25 cellular contexts compared by ENCODE assay signal in genomic region chr3:67327582-67327981, GRCh38.
"Had no signal": no experiment of that assay in that cellular context is flagged by ENCODE, and none has a peak within 500 bp of the region (broad histone marks: within the 10 kb centered on the region; RNA-seq: fewer than 3 reads in every experiment).

No MANE protein-coding gene starts in this region.

- DNase-seq: activated CD4-positive, alpha-beta memory T cell treated with anti-CD3 and anti-CD28 coated beads for 36 hours; activated CD4-positive, alpha-beta T cell treated with anti-CD3 and anti-CD28 coated beads for 36 hours; activated CD4-positive, alpha-beta T cell treated with anti-CD3 and anti-CD28 coated beads, Interleukin-2, amount 10 ng/mL, durations not matched to agents 24 days and 14 days; activated CD4-positive, CD25-positive, alpha-beta regulatory T cell; activated CD4-positive, CD25-positive, alpha-beta regulatory T cell treated with anti-CD3 and anti-CD28 coated beads, Interleukin-2, amount 50 U/mL, for 72 hours; activated CD8-positive, alpha-beta memory T cell treated with anti-CD3 and anti-CD28 coated beads, Interleukin-2, amount 10 ng/mL, durations not matched to agents 7 days and 5 days; activated CD8-positive, alpha-beta memory T cell treated with anti-CD3 and anti-CD28 coated beads, Interleukin-2, amount 50 U/mL, for 4 hours; activated CD8-positive, alpha-beta T cell treated with anti-CD3 and anti-CD28 coated beads, Interleukin-2, amount 10 ng/mL, durations not matched to agents 7 days and 5 days; activated gamma-delta T cell; activated naive CD4-positive, alpha-beta T cell; activated naive CD4-positive, alpha-beta T cell treated with anti-CD3 and anti-CD28 coated beads, Interleukin-2, amount 10 ng/mL, durations not matched to agents 7 days and 5 days; activated naive CD8-positive, alpha-beta T cell treated with anti-CD3 and anti-CD28 coated beads, Interleukin-2, amount 10 ng/mL, durations not matched to agents 7 days and 5 days; activated T-cell treated with anti-CD3 and anti-CD28 coated beads, Interleukin-2, amount 50 U/mL, for 1 hour; activated T-cell treated with anti-CD3 and anti-CD28 coated beads, Interleukin-2, amount 50 U/mL, for 48 hours; central memory CD4-positive, alpha-beta T cell; cerebellar nuclear complex; colonic mucosa; effector CD8-positive, alpha-beta T cell; esophagus squamous epithelium; foreskin melanocyte; heart right ventricle had no signal

- H3K4me1 Mint-ChIP-seq: activated naive CD4-positive, alpha-beta T cell treated with anti-CD3 and anti-CD28 coated beads, Interleukin-2, amount 10 ng/mL, durations not matched to agents 7 days and 5 days; brain had no signal

- H3K9me3 Mint-ChIP-seq: activated CD4-positive, alpha-beta memory T cell treated with anti-CD3 and anti-CD28 coated beads for 36 hours; activated naive CD4-positive, alpha-beta T cell treated with anti-CD3 and anti-CD28 coated beads, Interleukin-2, amount 10 ng/mL, durations not matched to agents 7 days and 5 days; brain had no signal

- H3K27ac Mint-ChIP-seq: activated CD4-positive, alpha-beta memory T cell treated with anti-CD3 and anti-CD28 coated beads for 36 hours; activated CD4-positive, alpha-beta T cell treated with anti-CD3 and anti-CD28 coated beads for 36 hours; activated CD4-positive, alpha-beta T cell treated with anti-CD3 and anti-CD28 coated beads, Interleukin-2, amount 10 ng/mL, durations not matched to agents 24 days and 14 days; activated CD8-positive, alpha-beta memory T cell treated with anti-CD3 and anti-CD28 coated beads, Interleukin-2, amount 10 ng/mL, durations not matched to agents 7 days and 5 days; activated CD8-positive, alpha-beta T cell treated with anti-CD3 and anti-CD28 coated beads, Interleukin-2, amount 10 ng/mL, durations not matched to agents 7 days and 5 days; activated naive CD4-positive, alpha-beta T cell treated with anti-CD3 and anti-CD28 coated beads, Interleukin-2, amount 10 ng/mL, durations not matched to agents 7 days and 5 days; activated naive CD4-positive, alpha-beta T cell treated with anti-CD3 and anti-CD28 coated beads, Interleukin-2, amount 50 U/mL, for 72 hours; activated naive CD8-positive, alpha-beta T cell treated with anti-CD3 and anti-CD28 coated beads, Interleukin-2, amount 10 ng/mL, durations not matched to agents 7 days and 5 days; brain had no signal

- H3K4me3 Mint-ChIP-seq: activated CD4-positive, alpha-beta memory T cell treated with anti-CD3 and anti-CD28 coated beads for 36 hours; activated CD4-positive, alpha-beta T cell treated with anti-CD3 and anti-CD28 coated beads for 36 hours; activated CD4-positive, alpha-beta T cell treated with anti-CD3 and anti-CD28 coated beads, Interleukin-2, amount 10 ng/mL, durations not matched to agents 24 days and 14 days; activated CD8-positive, alpha-beta memory T cell treated with anti-CD3 and anti-CD28 coated beads, Interleukin-2, amount 10 ng/mL, durations not matched to agents 7 days and 5 days; activated CD8-positive, alpha-beta T cell treated with anti-CD3 and anti-CD28 coated beads, Interleukin-2, amount 10 ng/mL, durations not matched to agents 7 days and 5 days; activated naive CD4-positive, alpha-beta T cell treated with anti-CD3 and anti-CD28 coated beads, Interleukin-2, amount 10 ng/mL, durations not matched to agents 7 days and 5 days; activated naive CD8-positive, alpha-beta T cell treated with anti-CD3 and anti-CD28 coated beads, Interleukin-2, amount 10 ng/mL, durations not matched to agents 7 days and 5 days; brain had no signal

- H3K36me3 Mint-ChIP-seq: activated CD4-positive, alpha-beta memory T cell treated with anti-CD3 and anti-CD28 coated beads for 36 hours; activated naive CD4-positive, alpha-beta T cell treated with anti-CD3 and anti-CD28 coated beads, Interleukin-2, amount 10 ng/mL, durations not matched to agents 7 days and 5 days; brain had no signal

- FAIRE-seq: endometrium, endothelial cell of umbilical vein had no signal

- H3K27me3 Mint-ChIP-seq: brain had no signal
